Comparison of ENCODE assay signal across 23 cellular contexts in the genomic region with DNA sequence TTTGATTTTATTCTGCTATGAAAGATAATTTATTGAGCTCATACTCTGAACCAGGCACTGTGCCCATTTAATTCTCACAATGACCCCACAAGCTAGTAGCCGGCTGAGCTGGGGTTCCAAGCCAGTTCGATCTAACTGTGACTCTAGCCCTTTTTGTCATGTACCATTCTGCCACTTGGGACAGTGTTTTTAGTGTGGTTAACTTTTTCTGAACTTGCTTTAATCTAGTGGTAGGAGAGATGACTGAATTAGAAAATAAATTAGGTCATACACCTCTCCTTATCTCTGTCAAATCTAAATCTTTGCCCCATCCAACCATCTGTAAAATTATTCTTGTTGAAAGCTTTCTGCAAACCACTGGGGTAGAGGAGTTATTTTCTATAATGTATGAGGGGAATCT.
A peak's percentile ranks its signal among the peaks of the same experiment; 100 is the strongest.
DNase-seq lines count a peak whose midpoint lies in the region; ATAC-seq and TF ChIP-seq lines count a peak whose summit lies in the region.
"Had no signal": no experiment of that assay in that cellular context is flagged by ENCODE, and none has a peak within 500 bp of the region (broad histone marks: within the 10 kb centered on the region; RNA-seq: fewer than 3 reads in every experiment).

No MANE protein-coding gene starts in this region.

- H3K27ac ChIP-seq in OCI-LY3 (ENCODE audit: low read length) (no peak overlapping the region), muscle layer of colon (ENCODE audit: low read depth, low read length) (peak overlapping the region; percentile 1), stomach smooth muscle (ENCODE audit: low read length) (peak overlapping the region; percentile 7), mesendoderm (ENCODE audit: low read depth, low read length) (no peak overlapping the region)
- H3K27ac ChIP-seq: BLaER1, GM23248, Peyer's patch had no signal

- H3K4me1 ChIP-seq in OCI-LY3 (ENCODE audit: low read length) (peaks cover 29% of the 10 kb centered on the region), muscle layer of colon (ENCODE audit: insufficient read depth, low read length) (peaks cover 91% of the 10 kb centered on the region), stomach smooth muscle (ENCODE audit: control insufficient read depth, insufficient read depth, low read length) (peaks cover 28% of the 10 kb centered on the region), mesendoderm (ENCODE audit: control insufficient read depth, low read depth, low read length) (no peaks in the 10 kb centered on the region)
- H3K4me1 ChIP-seq: BLaER1, Caco-2 had no signal

- intact Hi-C loops in activated T-helper 2 cell treated with anti-CD3 and anti-CD28 coated beads, Interferon-gamma antibody, Interleukin-2, Interleukin-4, amounts not matched to agents 10 μg/mL and 5 μg/mL and 100 μg/mL, durations not matched to agents 14 hours and 24 hours and 36 hours (cut with micrococcal nuclease): loop anchor here (1.0 kb wide), 1 partner anchor 10 kb away; no protein-coding TSS in a partner anchor

- H3K27me3 ChIP-seq in OCI-LY3 (ENCODE audit: low read depth, low read length) (peaks cover 28% of the 10 kb centered on the region), muscle layer of colon (ENCODE audit: control insufficient read depth in 1 of 2, insufficient read depth in 2 of 2, low read length in 2 of 2) (no peaks in the 10 kb centered on the region), stomach smooth muscle (ENCODE audit: control insufficient read depth in 1 of 2, insufficient read depth in 2 of 2, low read length in 2 of 2) (no peaks in the 10 kb centered on the region), mesendoderm (ENCODE audit: insufficient read depth, low read length, poor library complexity) (no peaks in the 10 kb centered on the region)
- H3K27me3 ChIP-seq: Peyer's patch had no signal

- H3K56ac ChIP-seq in mesendoderm (ENCODE audit: low read length): no peak overlapping the region

- no peak for TF ChIP-seq CTCF in OCI-LY3 (IDR thresholded peaks at IDR 0.05; ENCODE audit: low read depth, low read length)

- H3K4ac ChIP-seq in mesendoderm (ENCODE audit: low read depth, low read length): no peak overlapping the region

- H3K4me3 Mint-ChIP-seq in activated T-helper 2 cell treated with anti-CD3 and anti-CD28 coated beads, Interferon-gamma antibody, Interleukin-2, Interleukin-4, amounts not matched to agents 10 μg/mL and 5 μg/mL and 100 μg/mL, durations not matched to agents 14 hours and 24 hours and 36 hours (ENCODE audit: low read depth): no peak overlapping the region
- H3K4me3 Mint-ChIP-seq: CD4-positive, alpha-beta T cell had no signal

- H3K79me2 ChIP-seq in OCI-LY3 (ENCODE audit: low read length) (no peaks in the 10 kb centered on the region), mesendoderm (ENCODE audit: control insufficient read depth, insufficient read depth, low read length) (no peaks in the 10 kb centered on the region)

- H4K5ac ChIP-seq in mesendoderm (ENCODE audit: low read length): no peak overlapping the region

- no peak overlapping the region for H2AFZ ChIP-seq in OCI-LY3 (ENCODE audit: low read depth, low read length)
- H2AFZ ChIP-seq: GM23248 had no signal

- no peak overlapping the region for H3K18ac ChIP-seq in mesendoderm (ENCODE audit: low read length)

- no peak overlapping the region for H2BK5ac ChIP-seq in mesendoderm (ENCODE audit: low read length)

- no peak overlapping the region for H2BK120ac ChIP-seq in mesendoderm (ENCODE audit: low read depth, low read length)

- H3K9ac ChIP-seq in OCI-LY3 (ENCODE audit: low read length) (no peak overlapping the region), muscle layer of colon (ENCODE audit: low read length) (no peak overlapping the region), stomach smooth muscle (ENCODE audit: low read length in 2 of 2) (no peak overlapping the region), mesendoderm (ENCODE audit: low read length) (no peak overlapping the region)
- H3K9ac ChIP-seq: BLaER1, GM23248 had no signal

- no peak overlapping the region for H4K8ac ChIP-seq in mesendoderm (ENCODE audit: low read depth, low read length)

- no peak overlapping the region for H3K4me3 ChIP-seq in OCI-LY3 (ENCODE audit: low read length)
- H3K4me3 ChIP-seq in muscle layer of colon (ENCODE audit: low read depth in 1 of 2, low read length in 2 of 2): no peak overlapping the region
- no peak overlapping the region for H3K4me3 ChIP-seq in stomach smooth muscle (ENCODE audit: low read length in 2 of 2)
- no peak overlapping the region for H3K4me3 ChIP-seq in mesendoderm (ENCODE audit: low read length)
- H3K4me3 ChIP-seq: BLaER1, GM23248, HAP-1, K562, Peyer's patch had no signal

- H3K4me2 ChIP-seq in OCI-LY3 (ENCODE audit: low read length) (0 out of 2 replicates have a peak overlapping the region, but pooled peaks have one; percentile 8), mesendoderm (ENCODE audit: low read length) (no peak overlapping the region)
- H3K4me2 ChIP-seq: BLaER1 had no signal

- peak overlapping the region; percentile 15 for H3K27ac Mint-ChIP-seq in activated T-helper 2 cell treated with anti-CD3 and anti-CD28 coated beads, Interferon-gamma antibody, Interleukin-2, Interleukin-4, amounts not matched to agents 10 μg/mL and 5 μg/mL and 100 μg/mL, durations not matched to agents 14 hours and 24 hours and 36 hours
- H3K27ac Mint-ChIP-seq: CD4-positive, alpha-beta T cell had no signal

- H2BK15ac ChIP-seq in mesendoderm (replicated peaks; ENCODE audit: low read depth): no peak overlapping the region

- H3K36me3 Mint-ChIP-seq in activated T-helper 2 cell treated with anti-CD3 and anti-CD28 coated beads, Interferon-gamma antibody, Interleukin-2, Interleukin-4, amounts not matched to agents 10 μg/mL and 5 μg/mL and 100 μg/mL, durations not matched to agents 14 hours and 24 hours and 36 hours (ENCODE audit: low read depth): peaks cover 21% of the 10 kb centered on the region

- no peaks in the 10 kb centered on the region for H3K9me3 Mint-ChIP-seq in activated T-helper 2 cell treated with anti-CD3 and anti-CD28 coated beads, Interferon-gamma antibody, Interleukin-2, Interleukin-4, amounts not matched to agents 10 μg/mL and 5 μg/mL and 100 μg/mL, durations not matched to agents 14 hours and 24 hours and 36 hours
- H3K9me3 Mint-ChIP-seq: CD4-positive, alpha-beta T cell had no signal

- no peak for DNase-seq in activated T-helper 2 cell treated with anti-CD3 and anti-CD28 coated beads, Interferon-gamma antibody, Interleukin-2, Interleukin-4, amounts not matched to agents 10 μg/mL and 5 μg/mL and 100 μg/mL, durations not matched to agents 14 hours and 24 hours and 36 hours (ENCODE audit: low spot score)
- no peak for DNase-seq in mesendoderm
- DNase-seq in NCI-H774 (lab: John Stamatoyannopoulos, UW): no peak
- DNase-seq: Caco-2; CD4-positive, alpha-beta T cell; DMS 273 treated with DMSO at 0.1 percent for 48 hours; DMS79 treated with DMSO at 0.1 percent for 48 hours; GM23248; MM.1S; NCI-H1048; NCI-H1436; NCI-H1930; NCI-H226; NCI-H510A treated with DMSO at 0.1 percent for 48 hours; NCI-H748 treated with DMSO at 0.1 percent for 48 hours; Peyer's patch had no signal

- peaks cover 44% of the 10 kb centered on the region for H3K4me1 Mint-ChIP-seq in activated T-helper 2 cell treated with anti-CD3 and anti-CD28 coated beads, Interferon-gamma antibody, Interleukin-2, Interleukin-4, amounts not matched to agents 10 μg/mL and 5 μg/mL and 100 μg/mL, durations not matched to agents 14 hours and 24 hours and 36 hours (ENCODE audit: low read depth)

- H3K9me3 ChIP-seq in OCI-LY3 (ENCODE audit: insufficient read depth, low read length): no peaks in the 10 kb centered on the region
- H3K9me3 ChIP-seq in muscle layer of colon (ENCODE audit: low read length): no peaks in the 10 kb centered on the region
- no peaks in the 10 kb centered on the region for H3K9me3 ChIP-seq in stomach smooth muscle (ENCODE audit: control insufficient read depth in 2 of 2, low read length in 2 of 2)
- H3K9me3 ChIP-seq: Caco-2, HAP-1, Peyer's patch had no signal

- peaks cover 42% of the 10 kb centered on the region for H3K27me3 Mint-ChIP-seq in activated T-helper 2 cell treated with anti-CD3 and anti-CD28 coated beads, Interferon-gamma antibody, Interleukin-2, Interleukin-4, amounts not matched to agents 10 μg/mL and 5 μg/mL and 100 μg/mL, durations not matched to agents 14 hours and 24 hours and 36 hours (ENCODE audit: low read depth)

- H3K36me3 ChIP-seq in OCI-LY3 (replicated peaks; ENCODE audit: low read depth, low read length): no peaks in the 10 kb centered on the region
- H3K36me3 ChIP-seq in muscle layer of colon (ENCODE audit: insufficient read depth, low read length): peaks cover 12% of the 10 kb centered on the region
- peaks cover 8 to 17% of the 10 kb centered on the region in 2 donors for H3K36me3 ChIP-seq in stomach smooth muscle (ENCODE audit: control insufficient read depth in 2 of 2, insufficient read depth in 2 of 2, low read length in 2 of 2)
- H3K36me3 ChIP-seq in mesendoderm (ENCODE audit: control insufficient read depth, insufficient read depth, low read length): no peaks in the 10 kb centered on the region
- H3K36me3 ChIP-seq: BLaER1, Peyer's patch had no signal

- H2AK5ac ChIP-seq in mesendoderm (ENCODE audit: low read length): no peak overlapping the region

- no peak overlapping the region for H3K23ac ChIP-seq in mesendoderm (ENCODE audit: low read length)

- H3K79me1 ChIP-seq in mesendoderm (ENCODE audit: low read length): no peaks in the 10 kb centered on the region

- no peak for ATAC-seq in GM18498 (IDR thresholded peaks at IDR 0.05; ENCODE audit: unreplicated experiment)
- ATAC-seq: K562 had no signal

- H4K20me1 ChIP-seq in OCI-LY3 (ENCODE audit: insufficient read depth, low read length): peaks cover 18% of the 10 kb centered on the region
- H4K20me1 ChIP-seq: BLaER1 had no signal

- no CpG with 5 or more reads among the region's 2 CpGs for WGBS in mesendoderm (ENCODE audit: extremely low coverage, insufficient coverage, low lambda C conversion rate)

Comparison
In these comparisons a context has a peak if more than half of its experiments do, and no peak if none do; other contexts are left out.
1. H3K27ac ChIP-seq: peak in muscle layer of colon (single experiment) and stomach smooth muscle (single experiment); none in OCI-LY3 (single experiment) and mesendoderm (single experiment).